In the genomic region with DNA sequence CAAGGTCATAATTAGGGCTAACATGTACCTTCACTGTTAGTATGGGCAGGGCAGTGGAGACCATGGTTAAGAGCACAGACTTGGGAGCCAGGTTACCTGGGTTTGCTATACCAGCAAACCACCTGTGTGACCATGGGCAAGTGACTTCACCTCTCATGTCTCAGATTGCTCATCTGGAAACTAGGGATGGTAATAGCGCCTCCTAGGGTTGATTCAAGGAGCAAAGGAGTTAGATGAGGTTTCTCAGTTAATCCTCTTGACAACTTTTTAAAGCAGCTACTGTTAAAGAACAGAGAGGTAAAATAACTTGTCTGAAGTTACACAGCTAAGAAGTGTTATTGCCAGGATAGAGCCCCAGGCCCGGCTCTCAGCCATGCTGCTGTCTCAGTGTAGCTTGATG, we compare ENCODE assay signal across 17 cellular contexts. TPM values are rescaled to one million over a fixed set of nuclear protein-coding genes. Genes with fewer than 3 reads are reported as not detected.
A peak's percentile ranks its signal among the peaks of the same experiment; 100 is the strongest.
DNase-seq lines count a peak whose midpoint lies in the region; TF ChIP-seq lines count a peak whose summit lies in the region.
"Had no signal": no experiment of that assay in that cellular context is flagged by ENCODE, and none has a peak within 500 bp of the region (broad histone marks: within the 10 kb centered on the region; RNA-seq: fewer than 3 reads in every experiment).

No MANE protein-coding gene starts in this region.

- H3K4me2 ChIP-seq in Karpas-422 (ENCODE audit: low read depth, low read length, poor library complexity, severe bottlenecking): no peak overlapping the region

- no peaks in the 10 kb centered on the region for H3K9me3 Mint-ChIP-seq in activated CD4-positive, alpha-beta T cell treated with anti-CD3 and anti-CD28 coated beads, Interleukin-2, amount 10 ng/mL, durations not matched to agents 24 days and 14 days
- no peaks in the 10 kb centered on the region for H3K9me3 Mint-ChIP-seq in progenitor cell of endocrine pancreas (ENCODE audit: low read depth)
- H3K9me3 Mint-ChIP-seq: activated naive CD4-positive, alpha-beta T cell treated with anti-CD3 and anti-CD28 coated beads, Interleukin-2, amount 50 U/mL, for 24 hours had no signal

- peaks cover 6% of the 10 kb centered on the region for H3K36me3 Mint-ChIP-seq in activated CD4-positive, alpha-beta T cell treated with anti-CD3 and anti-CD28 coated beads, Interleukin-2, amount 10 ng/mL, durations not matched to agents 24 days and 14 days (ENCODE audit: low read depth)
- H3K36me3 Mint-ChIP-seq in progenitor cell of endocrine pancreas (ENCODE audit: insufficient read depth): no peaks in the 10 kb centered on the region
- H3K36me3 Mint-ChIP-seq: activated naive CD4-positive, alpha-beta T cell treated with anti-CD3 and anti-CD28 coated beads, Interleukin-2, amount 50 U/mL, for 24 hours had no signal

- peaks cover 17% of the 10 kb centered on the region for H3K4me1 ChIP-seq in Karpas-422 (ENCODE audit: low read length)

- H4K20me1 ChIP-seq in Karpas-422 (ENCODE audit: insufficient read depth, low read depth, low read length): peaks cover 11% of the 10 kb centered on the region; the same call in 1 of the 2 replicates

- H3K27me3 Mint-ChIP-seq in activated CD4-positive, alpha-beta T cell treated with anti-CD3 and anti-CD28 coated beads, Interleukin-2, amount 10 ng/mL, durations not matched to agents 24 days and 14 days: no peaks in the 10 kb centered on the region
- peaks cover 4% of the 10 kb centered on the region for H3K27me3 Mint-ChIP-seq in progenitor cell of endocrine pancreas
- H3K27me3 Mint-ChIP-seq: activated naive CD4-positive, alpha-beta T cell treated with anti-CD3 and anti-CD28 coated beads, Interleukin-2, amount 50 U/mL, for 24 hours had no signal

- H3K27me3 ChIP-seq in Karpas-422 (ENCODE audit: low read length) (no peaks in the 10 kb centered on the region), brain microvascular endothelial cell (replicated peaks) (no peaks in the 10 kb centered on the region)
- H3K27me3 ChIP-seq: neutrophil had no signal

- H3K4me3 Mint-ChIP-seq in activated CD4-positive, alpha-beta T cell treated with anti-CD3 and anti-CD28 coated beads, Interleukin-2, amount 10 ng/mL, durations not matched to agents 24 days and 14 days: no peak overlapping the region
- H3K4me3 Mint-ChIP-seq in progenitor cell of endocrine pancreas (ENCODE audit: low read depth): no peak overlapping the region
- H3K4me3 Mint-ChIP-seq: activated naive CD4-positive, alpha-beta T cell treated with anti-CD3 and anti-CD28 coated beads, Interleukin-2, amount 50 U/mL, for 24 hours had no signal

- intact Hi-C loops in activated CD4-positive, alpha-beta T cell treated with anti-CD3 and anti-CD28 coated beads, Interleukin-2, amount 10 ng/mL, durations not matched to agents 24 days and 14 days (cut with micrococcal nuclease): no loop called here

- H3K4me1 Mint-ChIP-seq in activated CD4-positive, alpha-beta T cell treated with anti-CD3 and anti-CD28 coated beads, Interleukin-2, amount 10 ng/mL, durations not matched to agents 24 days and 14 days: peaks cover 17% of the 10 kb centered on the region
- H3K4me1 Mint-ChIP-seq in progenitor cell of endocrine pancreas (ENCODE audit: low read depth): peaks cover 4% of the 10 kb centered on the region

- H3K27ac ChIP-seq in Karpas-422 (ENCODE audit: low read length): no peak overlapping the region
- no peak overlapping the region for H3K27ac ChIP-seq in brain microvascular endothelial cell
- H3K27ac ChIP-seq: GM23248, left ventricle myocardium inferior, neutrophil had no signal

- no peak overlapping the region for H3K9ac ChIP-seq in Karpas-422 (ENCODE audit: low read length)
- H3K9ac ChIP-seq: GM23248 had no signal

- peak; percentile 40 for TF ChIP-seq CTCF in brain microvascular endothelial cell (IDR thresholded peaks at IDR 0.05; ENCODE audit: low read depth, low read length, missing control alignments)
- TF ChIP-seq CTCF in retinal pigment epithelial cell (conservative IDR thresholded peaks at IDR 0.05; ENCODE audit: low read depth, low read length): peak; percentile 34
- TF ChIP-seq CTCF in progenitor cell of endocrine pancreas (IDR thresholded peaks at IDR 0.05; ENCODE audit: unreplicated experiment): no peak

- no peaks in the 10 kb centered on the region for H3K9me3 ChIP-seq in Karpas-422 (ENCODE audit: low read length)
- H3K9me3 ChIP-seq: left ventricle myocardium inferior, neutrophil had no signal

- no peak overlapping the region for H3K4me3 ChIP-seq in Karpas-422 (ENCODE audit: low read length)
- H3K4me3 ChIP-seq in brain microvascular endothelial cell (ENCODE audit: low read depth, low read length): no peak overlapping the region
- H3K4me3 ChIP-seq in retinal pigment epithelial cell (ENCODE audit: low read length): no peak overlapping the region
- H3K4me3 ChIP-seq: GM23248, left ventricle myocardium inferior had no signal

- peak; percentile 61 for DNase-seq in activated CD4-positive, alpha-beta T cell treated with anti-CD3 and anti-CD28 coated beads, Interleukin-2, amount 10 ng/mL, durations not matched to agents 24 days and 14 days
- no peak for DNase-seq in activated CD4-positive, alpha-beta T cell treated with anti-CD3 and anti-CD28 coated beads for 48 hours
- DNase-seq in Karpas-422 (peak; percentile 61), brain microvascular endothelial cell (no peak), retinal pigment epithelial cell (ENCODE audit: low read depth) (no peak), dedifferentiated amniotic fluid mesenchymal stem cell (ENCODE audit: extremely low spot score) (no peak), progenitor cell of endocrine pancreas (ENCODE audit: low spot score, unreplicated experiment) (no peak), SW 1271 (lab: John Stamatoyannopoulos, UW) (no peak)
- DNase-seq: dermis blood vessel endothelial cell; GDM1; GM23248; left ventricle myocardium inferior; NCI-H187; NK-92 treated with Interleukin-12 subunit alpha and Interleukin-12 subunit beta, amount 100 ng/mL, for 24 hours had no signal

- no peaks in the 10 kb centered on the region for H3K36me3 ChIP-seq in Karpas-422 (ENCODE audit: insufficient read depth, low read length)
- H3K36me3 ChIP-seq in brain microvascular endothelial cell (replicated peaks): no peaks in the 10 kb centered on the region
- H3K36me3 ChIP-seq: left ventricle myocardium inferior, neutrophil had no signal

- in situ Hi-C loops in brain microvascular endothelial cell (cut with HindIII; ENCODE audit: low pct_ligation_motif_present, low sequenced_read_pairs): no loop called here

- no peaks in the 10 kb centered on the region for H3K9me2 ChIP-seq in Karpas-422 (replicated peaks; ENCODE audit: insufficient read depth, low read length)

- no peak overlapping the region for H2AFZ ChIP-seq in Karpas-422 (ENCODE audit: low read length)
- H2AFZ ChIP-seq: GM23248 had no signal

- no peaks in the 10 kb centered on the region for H3K79me2 ChIP-seq in Karpas-422 (ENCODE audit: low read length)

- H3K27ac Mint-ChIP-seq in activated CD4-positive, alpha-beta T cell treated with anti-CD3 and anti-CD28 coated beads, Interleukin-2, amount 10 ng/mL, durations not matched to agents 24 days and 14 days: no peak overlapping the region
- no peak overlapping the region for H3K27ac Mint-ChIP-seq in progenitor cell of endocrine pancreas
- H3K27ac Mint-ChIP-seq: activated naive CD4-positive, alpha-beta T cell treated with anti-CD3 and anti-CD28 coated beads, Interleukin-2, amount 50 U/mL, for 24 hours had no signal

RNA-seq across cellular contexts. Expression of a gene that starts 0.8 kb away (rescaled TPM):
- total RNA-seq in activated CD4-positive, alpha-beta T cell treated with anti-CD3 and anti-CD28 coated beads, Interleukin-2, amount 10 ng/mL, durations not matched to agents 24 days and 14 days: 0.50 and 0.54 TPM in 2 replicates
- 0.19 and 1.2 TPM in 2 replicates for total RNA-seq in Karpas-422 (2014; rRNA removed; shearing (Covaris generic); ENCODE audit: low replicate concordance)
- 0.11 and 0.14 TPM in 2 replicates for total RNA-seq in progenitor cell of endocrine pancreas
- total RNA-seq: glomerular endothelial cell, left ventricle myocardium inferior had no signal

RNA-seq across cellular contexts. Expression of a gene that starts 33.4 kb away (rescaled TPM):
- 178 and 179 TPM in 2 replicates for total RNA-seq in activated CD4-positive, alpha-beta T cell treated with anti-CD3 and anti-CD28 coated beads, Interleukin-2, amount 10 ng/mL, durations not matched to agents 24 days and 14 days
- total RNA-seq in Karpas-422 (2014; rRNA removed; shearing (Covaris generic); ENCODE audit: low replicate concordance): 117 and 184 TPM in 2 replicates
- 0.20 TPM in 1 of 2 replicates, not detected in the other for total RNA-seq in progenitor cell of endocrine pancreas
- total RNA-seq: GM23248 had no signal

Comparison
In these comparisons a context has a peak if more than half of its experiments do, and no peak if none do; other contexts are left out.
1. DNase-seq: peak in activated CD4-positive, alpha-beta T cell treated with anti-CD3 and anti-CD28 coated beads, Interleukin-2, amount 10 ng/mL, durations not matched to agents 24 days and 14 days (single experiment) and Karpas-422 (single experiment); none in activated CD4-positive, alpha-beta T cell treated with anti-CD3 and anti-CD28 coated beads for 48 hours (single experiment), brain microvascular endothelial cell (single experiment), retinal pigment epithelial cell (single experiment), dedifferentiated amniotic fluid mesenchymal stem cell (single experiment), progenitor cell of endocrine pancreas (single experiment) and SW 1271 (0 of 2).
2. RNA of a gene that starts 33.4 kb away (total RNA-seq): 117 to 184 TPM in Karpas-422 and 178 to 179 TPM in activated CD4-positive, alpha-beta T cell treated with anti-CD3 and anti-CD28 coated beads, Interleukin-2, amount 10 ng/mL, durations not matched to agents 24 days and 14 days; 0.20 TPM in progenitor cell of endocrine pancreas; every median in the first group is over 10 times any median in the second.